8 cellular contexts compared by ENCODE assay signal in genomic region chr13:79936368-79937136, GRCh38.
DNase-seq lines count a peak whose midpoint lies in the region; ATAC-seq and TF ChIP-seq lines count a peak whose summit lies in the region.

No MANE protein-coding gene starts in this region.

- H3K4me3 ChIP-seq in choroid plexus epithelial cell (ENCODE audit: low read depth, low read length) (no peak overlapping the region), subcutaneous abdominal adipose tissue (ENCODE audit: low read depth in 1 of 5, low read length in 5 of 5) (no peak overlapping the region)

- no peak for ATAC-seq in HG03457 (IDR thresholded peaks at IDR 0.05; ENCODE audit: unreplicated experiment)
- no peak for ATAC-seq in GM18858 (IDR thresholded peaks at IDR 0.05; ENCODE audit: unreplicated experiment)
- ATAC-seq in HG03571 (IDR thresholded peaks at IDR 0.05; ENCODE audit: unreplicated experiment) = no peak

- no peaks in the 10 kb centered on the region for H3K36me3 ChIP-seq in subcutaneous abdominal adipose tissue (ENCODE audit: control insufficient read depth in 5 of 5, insufficient read depth in 5 of 5, low read length in 5 of 5)

- no peak for TF ChIP-seq CTCF in choroid plexus epithelial cell (conservative IDR thresholded peaks at IDR 0.05; ENCODE audit: low read depth, low read length)

- H3K27ac ChIP-seq in layer of hippocampus (ENCODE audit: low read depth, low read length) (peak overlapping the region; percentile 93), subcutaneous abdominal adipose tissue (ENCODE audit: low read depth, low read length) (peak overlapping the region; percentile 69)

- DNase-seq in HS-5 (ENCODE audit: low read depth) = peak; percentile 91
- DNase-seq in choroid plexus epithelial cell (ENCODE audit: low read depth) = peak; percentile 97
- no peak for DNase-seq in DMS79 treated with DMSO at 0.1 percent for 48 hours (lab: John Stamatoyannopoulos, UW)

- H3K9me3 ChIP-seq in subcutaneous abdominal adipose tissue (ENCODE audit: control insufficient read depth in 5 of 5, low read length in 5 of 5) = no peaks in the 10 kb centered on the region

- no peak overlapping the region for H3K9ac ChIP-seq in subcutaneous abdominal adipose tissue (ENCODE audit: low read length in 5 of 5)

- H3K27me3 ChIP-seq in layer of hippocampus (ENCODE audit: control insufficient read depth, insufficient read depth, low read length) (no peaks in the 10 kb centered on the region), subcutaneous abdominal adipose tissue (ENCODE audit: control insufficient read depth in 5 of 5, insufficient read depth in 4 of 5, low read length in 5 of 5) (no peaks in the 10 kb centered on the region)

- H3K4me1 ChIP-seq in subcutaneous abdominal adipose tissue (ENCODE audit: control insufficient read depth in 5 of 5, insufficient read depth in 5 of 5, low read length in 5 of 5) = peaks cover 0 to 11% (median 0%) of the 10 kb centered on the region in 5 donors
